ENCODE assay signal across 1 cellular context in the genomic region with DNA sequence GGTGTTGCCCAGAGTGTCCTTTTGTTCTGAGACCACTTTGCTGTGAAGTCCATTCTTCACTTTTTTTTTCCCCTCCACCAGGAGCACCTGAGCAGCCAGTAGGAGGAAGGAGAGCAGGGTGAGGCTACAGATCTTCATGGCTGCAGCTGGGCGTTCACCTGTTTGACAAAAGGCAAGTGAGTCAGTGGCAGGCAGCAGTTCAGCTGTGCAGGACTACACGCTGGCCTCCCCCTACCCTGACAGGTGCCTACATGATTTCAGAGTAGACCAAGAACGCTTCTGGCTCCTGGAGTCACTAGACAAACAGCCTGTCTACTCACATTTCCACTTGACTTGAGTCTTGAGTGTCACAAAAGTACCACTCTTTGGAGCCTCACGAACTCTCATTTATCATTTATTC.
TF ChIP-seq lines count a peak whose summit lies in the region.

No MANE protein-coding gene starts in this region.

TF ChIP-seq in H1, 55 proteins besides CTCF, POLR2A, EP300 and RAD21:
- TF ChIP-seq TAF7 (optimal IDR thresholded peaks at IDR 0.05; ENCODE audit: borderline replicate concordance, low read depth, low read length) (no peak), CEBPB (IDR thresholded peaks at IDR 0.05; ENCODE audit: low read depth, low read length) (no peak), KDM1A (IDR thresholded peaks at IDR 0.05; ENCODE audit: borderline replicate concordance, low read length) (no peak), SIX5 (IDR thresholded peaks at IDR 0.05; ENCODE audit: low read depth, low read length) (no peak), SIRT6 (IDR thresholded peaks at IDR 0.05; ENCODE audit: low read length) (no peak), POU5F1 (IDR thresholded peaks at IDR 0.05; ENCODE audit: low read depth, low read length) (no peak)
